Comparison of ENCODE assay signal across 8 cellular contexts in the genomic region with DNA sequence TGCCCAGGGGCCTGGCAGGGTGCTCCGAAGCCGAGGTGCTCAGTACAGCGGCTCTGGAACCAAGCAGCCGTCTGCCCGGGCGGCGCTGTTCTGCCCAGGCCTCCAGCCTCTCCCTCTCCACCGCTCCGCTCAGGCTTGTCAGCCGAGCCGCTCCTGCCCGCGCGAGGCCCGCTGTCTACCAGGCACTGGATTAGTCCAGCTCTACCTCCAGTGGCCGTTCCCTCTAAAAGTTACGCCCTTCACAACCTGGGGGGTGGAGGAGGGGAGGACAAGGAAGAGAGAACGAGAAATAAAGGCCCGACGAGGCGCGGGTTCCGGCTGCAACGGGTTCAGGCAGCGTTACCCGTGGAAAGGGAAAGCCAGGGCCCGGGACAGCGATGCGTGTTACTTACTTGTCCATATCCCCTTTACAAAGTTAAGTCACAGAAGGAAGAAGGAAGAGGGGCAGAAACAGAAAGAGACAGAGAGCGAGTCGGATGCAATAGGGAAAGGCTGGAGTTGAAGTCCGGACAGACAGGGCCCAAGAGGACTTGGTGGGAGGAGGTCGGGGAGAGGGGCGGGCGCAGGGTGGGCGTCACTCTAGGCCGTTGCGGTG. TPM values are rescaled to one million over a fixed set of nuclear protein-coding genes. Genes with fewer than 3 reads are reported as not detected.
DNase-seq lines count a peak whose midpoint lies in the region; ATAC-seq, FAIRE-seq and TF ChIP-seq lines count a peak whose summit lies in the region.

No MANE protein-coding gene starts in this region.

- no peak overlapping the region for H2AFZ ChIP-seq in H9 (ENCODE audit: low read length)

- FAIRE-seq in GM12891 (lab: Jason Lieb, UNC): no peak

- H2BK5ac ChIP-seq in H9 (ENCODE audit: insufficient read length, low read length): no peak overlapping the region

- H4K5ac ChIP-seq in H9 (ENCODE audit: insufficient read length, low read depth, low read length): no peak overlapping the region

- CTCF ChIA-PET in BJ (lab: Yijun Ruan, JAX): no interaction called here

- no peaks in the 10 kb centered on the region for H3K36me3 Mint-ChIP-seq in H9 (ENCODE audit: insufficient read depth in 1 of 3, low read depth in 3 of 3)
- H3K36me3 Mint-ChIP-seq in memory B cell: peaks cover 9% of the 10 kb centered on the region

- H4K91ac ChIP-seq in H9 (ENCODE audit: insufficient read length, low read depth, low read length): no peak overlapping the region

- H4K8ac ChIP-seq in H9 (replicated peaks; ENCODE audit: insufficient read length, low read depth, low read length): no peak overlapping the region

- H3K36me3 ChIP-seq in BJ (ENCODE audit: control insufficient read depth, insufficient read depth, low read length) (no peaks in the 10 kb centered on the region), brain microvascular endothelial cell (replicated peaks) (no peaks in the 10 kb centered on the region)

- DNase-seq in BJ (ENCODE audit: low read depth) (no peak), H9 (peak; percentile 73), brain microvascular endothelial cell (no peak), memory B cell (ENCODE audit: low spot score in 2 of 2) (no peak), globus pallidus (ENCODE audit: low spot score) (no peak), GM12891 (ENCODE audit: insufficient read length, low spot score) (no peak), NCI-H2081 treated with DMSO at 0.1 percent for 48 hours (lab: John Stamatoyannopoulos, UW) (no peak)

- peak overlapping the region; percentile 73 for H3K9ac ChIP-seq in H9 (ENCODE audit: extremely low read depth, insufficient read length, low read length)

- H3K27ac ChIP-seq in H9 (ENCODE audit: insufficient read length, low read depth, low read length) (no peak overlapping the region), brain microvascular endothelial cell (no peak overlapping the region)

- POLR2A ChIA-PET in BJ (lab: Charles Lee): no interaction called here

- no peak overlapping the region for H3T11ph ChIP-seq in H9 (ENCODE audit: low read length)

- H3K4me1 ChIP-seq in H9 (ENCODE audit: insufficient read depth, low read length): peaks cover 3% of the 10 kb centered on the region

- H3K4ac ChIP-seq in H9 (ENCODE audit: low read depth, low read length): no peak overlapping the region

- no peak overlapping the region for H2BK12ac ChIP-seq in H9 (ENCODE audit: insufficient read length, low read depth, low read length)

- no peaks in the 10 kb centered on the region for H3K79me2 ChIP-seq in H9 (ENCODE audit: insufficient read depth, low read length)

- no peaks in the 10 kb centered on the region for H3K9me3 ChIP-seq in H9 (ENCODE audit: control insufficient read depth, low read depth, low read length)

- H2BK120ac ChIP-seq in H9 (ENCODE audit: low read depth, low read length, poor library complexity, severe bottlenecking): no peak overlapping the region

- H2AK5ac ChIP-seq in H9 (ENCODE audit: insufficient read length, low read length): no peak overlapping the region

- WGBS in H9 (ENCODE audit: extremely low coverage, insufficient read length, low lambda C conversion rate): no CpG with 5 or more reads among the region's 38 CpGs

- H2BK20ac ChIP-seq in H9 (ENCODE audit: low read depth, low read length, poor library complexity, severe bottlenecking): no peak overlapping the region

- H3K23me2 ChIP-seq in H9 (ENCODE audit: insufficient read length, low read depth, low read length, poor library complexity, severe bottlenecking): peaks cover 40% of the 10 kb centered on the region

- H3K27me3 ChIP-seq in BJ (ENCODE audit: control insufficient read depth, insufficient read depth, low read length) (peaks cover 49% of the 10 kb centered on the region), H9 (ENCODE audit: insufficient read depth, low read length) (peaks cover 4% of the 10 kb centered on the region; the same call in 1 of the 2 replicates), brain microvascular endothelial cell (replicated peaks) (peaks cover 73% of the 10 kb centered on the region)

- H3K4me2 ChIP-seq in H9 (ENCODE audit: insufficient read depth, insufficient read length, low read length): peak overlapping the region; percentile 96

- H3K27me3 Mint-ChIP-seq in H9 (ENCODE audit: low read depth) (peaks cover 57% of the 10 kb centered on the region), memory B cell (peaks cover 34% of the 10 kb centered on the region)

- peak; percentile 16; the same call in 1 of the 2 replicates for TF ChIP-seq CTCF in BJ (IDR thresholded peaks at IDR 0.05; ENCODE audit: insufficient read depth, low read depth, low read length)
- peak; percentile 31; the same call in 2 of the 3 replicates for TF ChIP-seq CTCF in H9 (conservative IDR thresholded peaks at IDR 0.05)
- peak; percentile 38 for TF ChIP-seq CTCF in brain microvascular endothelial cell (IDR thresholded peaks at IDR 0.05; ENCODE audit: low read depth, low read length, missing control alignments)

- no peak overlapping the region for H3K23ac ChIP-seq in H9 (ENCODE audit: insufficient read length, low read depth, low read length)

- H3K4me1 Mint-ChIP-seq in H9 (peaks cover 68 to 71% of the 10 kb centered on the region in 2 experiments), memory B cell (peaks cover 8% of the 10 kb centered on the region)

- ATAC-seq in memory B cell (ENCODE audit: low read depth) (no peak), GM21737 (IDR thresholded peaks at IDR 0.05; ENCODE audit: unreplicated experiment) (no peak)

- H3K4me3 Mint-ChIP-seq in H9 (peak overlapping the region; percentile 65 to 83), memory B cell (peak overlapping the region; percentile 65)

- peak overlapping the region; percentile 45; the same call in 1 of the 2 replicates for H3K14ac ChIP-seq in H9 (ENCODE audit: insufficient read depth, low read length)

- no peaks in the 10 kb centered on the region for H3K79me1 ChIP-seq in H9 (ENCODE audit: insufficient read depth, low read depth, low read length, poor library complexity, severe bottlenecking)

- no peak overlapping the region for H2BK15ac ChIP-seq in H9 (ENCODE audit: low read depth, low read length)

- in situ Hi-C loops in brain microvascular endothelial cell (cut with HindIII; ENCODE audit: low pct_ligation_motif_present, low sequenced_read_pairs): no loop called here

- no peak overlapping the region for H3K56ac ChIP-seq in H9 (ENCODE audit: insufficient read length, low read depth, low read length)

- H3K4me3 ChIP-seq in BJ (ENCODE audit: low read depth, low read length): no peak overlapping the region
- no peak overlapping the region for H3K4me3 ChIP-seq in brain microvascular endothelial cell (ENCODE audit: low read depth, low read length)

- TF ChIP-seq POLR2A in GM12891 (IDR thresholded peaks at IDR 0.05; ENCODE audit: low read depth, low read length): no peak

- H3K18ac ChIP-seq in H9 (ENCODE audit: insufficient read length, low read depth, low read length): peak overlapping the region; percentile 81

- H3K9me3 Mint-ChIP-seq in H9: no peaks in the 10 kb centered on the region; a peak in 2 of 5 replicates
- peaks cover 10% of the 10 kb centered on the region for H3K9me3 Mint-ChIP-seq in memory B cell

- H3K27ac Mint-ChIP-seq in H9 (peak overlapping the region in 2 of 3 experiments; percentile 94 to 98; a peak in 5 of 7 replicates), memory B cell (peak overlapping the region; percentile 89)

- no peaks in the 10 kb centered on the region for H4K20me1 ChIP-seq in H9 (ENCODE audit: control insufficient read depth, insufficient read depth, insufficient read length)

TF ChIP-seq in GM12891, 5 proteins besides CTCF, POLR2A, EP300 and RAD21:
- no peak for TF ChIP-seq TAF1 (IDR thresholded peaks at IDR 0.05; ENCODE audit: low read depth, low read length)
- no peak for TF ChIP-seq SPI1 (IDR thresholded peaks at IDR 0.05; ENCODE audit: low read depth, low read length)
- no peak for TF ChIP-seq POLR2AphosphoS5 (IDR thresholded peaks at IDR 0.05; ENCODE audit: low read depth, low read length)
- TF ChIP-seq POU2F2 (IDR thresholded peaks at IDR 0.05; ENCODE audit: low read depth, low read length): no peak
- no peak for TF ChIP-seq PAX5 (IDR thresholded peaks at IDR 0.05; ENCODE audit: insufficient read depth, low read length, severe bottlenecking)

RNA-seq across cellular contexts. Expression of a gene that starts 2.9 kb away (rescaled TPM):
- polyA plus RNA-seq in BJ (2011; rRNA removed): not detected in 2 replicates
- not detected in 2 replicates for polyA minus RNA-seq in BJ (2011; rRNA and poly(A)+ RNA removed)
- 3.5 TPM in 2 replicates for total RNA-seq in H9 (2021)
- polyA plus RNA-seq in GM12891 (2012; ENCODE audit: low read depth, missing spikeins): not detected
